20 cellular contexts compared by ENCODE assay signal in the genomic region with DNA sequence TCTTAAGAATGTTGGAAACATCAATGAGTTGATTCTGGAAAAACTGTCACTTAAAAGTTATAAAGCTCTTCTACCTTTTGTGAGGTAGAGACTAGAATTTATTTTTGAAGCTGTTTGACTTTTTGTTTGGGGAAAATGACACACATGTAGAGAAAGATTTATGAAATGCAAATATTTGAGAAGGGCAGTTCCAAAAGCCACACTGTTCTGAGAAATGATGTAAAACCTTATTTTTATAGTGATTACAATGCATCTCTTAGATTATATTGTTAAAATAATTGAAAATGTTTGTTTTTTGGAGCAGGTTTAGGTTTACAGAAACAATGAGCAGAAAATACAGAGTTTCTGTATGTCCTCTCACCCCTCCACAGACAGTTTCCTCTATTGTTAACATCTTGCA.
"Had no signal": no experiment of that assay in that cellular context is flagged by ENCODE, and none has a peak within 500 bp of the region (broad histone marks: within the 10 kb centered on the region; RNA-seq: fewer than 3 reads in every experiment).

No MANE protein-coding gene starts in this region.

- H3K4me3 ChIP-seq: esophagus muscularis mucosa, lung, right atrium auricular region, vagina had no signal

- DNase-seq: activated CD4-positive, alpha-beta T cell treated with anti-CD3 and anti-CD28 coated beads for 1 hour; activated CD4-positive, alpha-beta T cell treated with anti-CD3 and anti-CD28 coated beads, Interleukin-2, amount 50 U/mL, for 4 hours; activated gamma-delta T cell treated with Interleukin-2 at 50 U/mL for 16 hours; amniotic stem cell; effector memory CD4-positive, alpha-beta T cell; left colon; nephron progenitor cell; occipital lobe; stimulated activated CD4-positive, alpha-beta T cell treated with anti-CD3 and anti-CD28 coated beads, Interleukin-2, amount 100 ng/mL, for 24 hours; stimulated activated naive CD8-positive, alpha-beta T cell treated with anti-CD3 and anti-CD28 coated beads, Interleukin-15, amount 100 ng/mL, for 72 hours; T-helper 2 cell; trophoblast cell had no signal

- H3K36me3 Mint-ChIP-seq: activated naive CD8-positive, alpha-beta T cell; mesothelial cell of epicardium had no signal

- H3K36me3 ChIP-seq: esophagus muscularis mucosa, right atrium auricular region, vagina had no signal

- H3K9me3 Mint-ChIP-seq: dendritic cell treated with granulocyte-macrophage colony-stimulating factor and Interleukin-4, amounts not matched to agents 40 ng/mL and 50 ng/mL, for 4 days; mesothelial cell of epicardium; nephron progenitor cell; stimulated activated naive CD8-positive, alpha-beta T cell treated with anti-CD3 and anti-CD28 coated beads, Interleukin-15, amount 100 ng/mL, for 72 hours had no signal

- H3K27me3 ChIP-seq: esophagus muscularis mucosa, right atrium auricular region, vagina had no signal

- H3K27ac Mint-ChIP-seq: activated naive CD8-positive, alpha-beta T cell; dendritic cell treated with granulocyte-macrophage colony-stimulating factor and Interleukin-4, amounts not matched to agents 40 ng/mL and 50 ng/mL, for 4 days; mesothelial cell of epicardium; nephron progenitor cell; stimulated activated naive CD8-positive, alpha-beta T cell treated with anti-CD3 and anti-CD28 coated beads, Interleukin-15, amount 100 ng/mL, for 72 hours had no signal

- ATAC-seq: left colon; stimulated activated naive CD8-positive, alpha-beta T cell treated with anti-CD3 and anti-CD28 coated beads, Interleukin-15, amount 100 ng/mL, for 72 hours had no signal

- H3K4me1 ChIP-seq: esophagus muscularis mucosa, right atrium auricular region, vagina had no signal

- H3K27ac ChIP-seq: esophagus muscularis mucosa, vagina, VCaP had no signal

- H3K9me3 ChIP-seq: esophagus muscularis mucosa, right atrium auricular region, vagina had no signal
